Comparison of ENCODE assay signal across 21 cellular contexts in genomic region chr3:66371432-66371831, GRCh38.
DNase-seq lines count a peak whose midpoint lies in the region; ATAC-seq lines count a peak whose summit lies in the region.
"Had no signal": no experiment of that assay in that cellular context is flagged by ENCODE, and none has a peak within 500 bp of the region (broad histone marks: within the 10 kb centered on the region; RNA-seq: fewer than 3 reads in every experiment).

No MANE protein-coding gene starts in this region.

- intact Hi-C loops in Right ventricle myocardium inferior (cut with DNase I): loop anchor here (5.0 kb wide), 2 partner anchors 44 to 109 kb away; no protein-coding TSS in a partner anchor
- intact Hi-C loops in cardiac septum (cut with DNase I): loop anchor here (5.0 kb wide), 1 partner anchor 109 kb away; no protein-coding TSS in a partner anchor
- intact Hi-C loops in left cardiac atrium (cut with DNase I): loop anchor here in 1 of 2 donors (5.0 kb wide), 1 partner anchor 94 kb away; no protein-coding TSS in a partner anchor

- H3K9me3 Mint-ChIP-seq in central memory CD8-positive, alpha-beta T cell: no peaks in the 10 kb centered on the region
- H3K9me3 Mint-ChIP-seq: GM23338 had no signal

- peaks cover 13% of the 10 kb centered on the region for H3K4me1 Mint-ChIP-seq in central memory CD8-positive, alpha-beta T cell

- no peak for DNase-seq in Right ventricle myocardium inferior (ENCODE audit: missing footprints)
- no peak for DNase-seq in cardiac septum (ENCODE audit: low spot score)
- DNase-seq in central memory CD8-positive, alpha-beta T cell (ENCODE audit: low spot score in 2 of 2): no peak
- no peak for DNase-seq in left cardiac atrium
- peak; percentile 71 for DNase-seq in putamen (ENCODE audit: low spot score)
- no peak for DNase-seq in retina
- DNase-seq in NCI-H1105 treated with DMSO at 0.1 percent for 48 hours (lab: John Stamatoyannopoulos, UW): no peak
- no peak for DNase-seq in SIG-M5 treated with dmso at 0.1 percent for 504 hours (lab: John Stamatoyannopoulos, UW; ENCODE audit: unreplicated experiment)
- DNase-seq: AML-193, Caco-2, DMS 273 treated with DMSO at 0.1 percent for 48 hours, DMS79 treated with DMSO at 0.1 percent for 48 hours, IMR-90, NCI-H1092 treated with DMSO at 0.1 percent for 48 hours, NCI-H146, NCI-H2029, NCI-H226, NCI-H510A treated with DMSO at 0.1 percent for 48 hours, NCI-H774, OCI-M1 had no signal

- H3K27me3 Mint-ChIP-seq in central memory CD8-positive, alpha-beta T cell: no peaks in the 10 kb centered on the region

- H3K27ac Mint-ChIP-seq in central memory CD8-positive, alpha-beta T cell (ENCODE audit: low read depth): peak overlapping the region; percentile 19
- H3K27ac Mint-ChIP-seq: GM23338 had no signal

- ATAC-seq in Right ventricle myocardium inferior (peak; percentile 43), left cardiac atrium (peak; percentile 35 to 46)
- no peak for ATAC-seq in central memory CD8-positive, alpha-beta T cell (replicated peaks; ENCODE audit: extremely low read depth, poor library complexity, severe bottlenecking)

- no peak overlapping the region for H3K4me3 Mint-ChIP-seq in central memory CD8-positive, alpha-beta T cell
- H3K4me3 Mint-ChIP-seq: GM23338 had no signal

- H3K36me3 Mint-ChIP-seq in central memory CD8-positive, alpha-beta T cell (ENCODE audit: insufficient read depth): peaks cover 14% of the 10 kb centered on the region
